7 cellular contexts compared by ENCODE assay signal in genomic region chr1:87335175-87335992, GRCh38. TPM values are rescaled to one million over a fixed set of nuclear protein-coding genes. Genes with fewer than 3 reads are reported as not detected.
DNase-seq lines count a peak whose midpoint lies in the region; ATAC-seq and TF ChIP-seq lines count a peak whose summit lies in the region.

No MANE protein-coding gene starts in this region.

- DNase-seq in NCI-H146 treated with DMSO at 0.1 percent for 48 hours (lab: John Stamatoyannopoulos, UW; ENCODE audit: unreplicated experiment) = peak; percentile 46
- peak; percentile 48 for DNase-seq in cerebellum (ENCODE audit: low spot score)
- DNase-seq in kidney glomerular epithelial cell (lab: John Stamatoyannopoulos, UW) = peak; percentile 31
- DNase-seq in stimulated activated CD4-positive, alpha-beta T cell treated with anti-CD3 and anti-CD28 coated beads, Interleukin-2, amount 100 ng/mL, for 4 hours (ENCODE audit: low read depth) = peak; percentile 42

- ATAC-seq in GM18505 (IDR thresholded peaks at IDR 0.05; ENCODE audit: unreplicated experiment) = peak; percentile 47
- ATAC-seq in HG02678 (IDR thresholded peaks at IDR 0.05; ENCODE audit: unreplicated experiment) = peak; percentile 53
- peak; percentile 26 to 33 for ATAC-seq in activated CD4-positive, CD25-positive, alpha-beta regulatory T cell treated with anti-CD3 and anti-CD28 coated beads, Interleukin-2, amount 50 U/mL, for 24 hours

- TF ChIP-seq POLR2A in GM18505 (IDR thresholded peaks at IDR 0.05; ENCODE audit: borderline replicate concordance, extremely low read depth, insufficient read depth, insufficient read length) = peak; percentile 56

RNA-seq across cellular contexts. Expression of gene LMO4, which starts 6.7 kb away (rescaled TPM):
- total RNA-seq in cerebellum = 47.1 TPM

Comparison
In these comparisons a context has a peak if more than half of its experiments do, and no peak if none do; other contexts are left out.
1. Peak in every context shown above with its lines: DNase-seq and ATAC-seq.